11 cellular contexts compared by ENCODE assay signal in genomic region chr7:36942062-36942461, GRCh38.
DNase-seq lines count a peak whose midpoint lies in the region; ATAC-seq and TF ChIP-seq lines count a peak whose summit lies in the region.
"Had no signal": no experiment of that assay in that cellular context is flagged by ENCODE, and none has a peak within 500 bp of the region (broad histone marks: within the 10 kb centered on the region; RNA-seq: fewer than 3 reads in every experiment).

No MANE protein-coding gene starts in this region.

- H3K27ac ChIP-seq in BLaER1 = peak overlapping the region; percentile 10; the same call in 1 of the 2 replicates
- H3K27ac ChIP-seq in WERI-Rb-1 = no peak overlapping the region
- H3K27ac ChIP-seq in esophagus muscularis mucosa (replicated peaks in 1 of 4) = no peak overlapping the region
- H3K27ac ChIP-seq: HL-60 had no signal

- H3K36me3 Mint-ChIP-seq in brain = peaks cover 15% of the 10 kb centered on the region
- H3K36me3 Mint-ChIP-seq in naive B cell = peaks cover 22 to 32% of the 10 kb centered on the region in 2 donors

- H3K27ac Mint-ChIP-seq in brain = peak overlapping the region in 3 of 5 experiments; percentile 52 to 90 (median 87)
- peak overlapping the region in 4 of 6 donors; percentile 12 to 73 (median 40) for H3K27ac Mint-ChIP-seq in naive B cell
- H3K27ac Mint-ChIP-seq: CD4-positive, CD25-positive, alpha-beta regulatory T cell had no signal

- H4K20me1 ChIP-seq in BLaER1 = peaks cover 16% of the 10 kb centered on the region; the same call in 1 of the 2 replicates

- peaks cover 4% of the 10 kb centered on the region for H3K27me3 Mint-ChIP-seq in brain
- no peaks in the 10 kb centered on the region for H3K27me3 Mint-ChIP-seq in naive B cell
- H3K27me3 Mint-ChIP-seq: CD4-positive, CD25-positive, alpha-beta regulatory T cell had no signal

- H3K4me1 Mint-ChIP-seq in brain = peaks cover 49% of the 10 kb centered on the region
- H3K4me1 Mint-ChIP-seq in naive B cell = peaks cover 44 to 60% (median 49%) of the 10 kb centered on the region in 3 donors

- 78% methylated on average over 3 of the region's 3 CpGs for WGBS in esophagus muscularis mucosa

- no peak overlapping the region for H3K9ac ChIP-seq in BLaER1

- no peak for TF ChIP-seq CTCF in brain (conservative IDR thresholded peaks at IDR 0.05)
- TF ChIP-seq CTCF in WERI-Rb-1 (IDR thresholded peaks at IDR 0.05; ENCODE audit: low read depth, low read length) = no peak
- TF ChIP-seq CTCF in esophagus muscularis mucosa (IDR thresholded peaks at IDR 0.05) = no peak

- H3K9me3 Mint-ChIP-seq in brain (peaks cover 9 to 28% (median 22%) of the 10 kb centered on the region in 5 experiments), naive B cell (peaks cover 6 to 43% (median 34%) of the 10 kb centered on the region in 7 donors)

- H3K36me3 ChIP-seq in BLaER1 (peaks cover 28% of the 10 kb centered on the region), WERI-Rb-1 (no peaks in the 10 kb centered on the region), esophagus muscularis mucosa (peaks cover 0 to 6% (median 0%) of the 10 kb centered on the region in 4 donors)

- H3K9me3 ChIP-seq in BLaER1 (peaks cover 45% of the 10 kb centered on the region), WERI-Rb-1 (ENCODE audit: severe bottlenecking) (peaks cover 20% of the 10 kb centered on the region), esophagus muscularis mucosa (peaks cover 0 to 40% (median 33%) of the 10 kb centered on the region in 4 donors)

- H3K27me3 ChIP-seq in BLaER1 (no peaks in the 10 kb centered on the region), WERI-Rb-1 (ENCODE audit: insufficient read depth, low read depth, severe bottlenecking) (no peaks in the 10 kb centered on the region), esophagus muscularis mucosa (no peaks in the 10 kb centered on the region)

- H3K4me2 ChIP-seq in BLaER1 = peak overlapping the region; percentile 62

- DNase-seq in NAMALWA (ENCODE audit: low spot score) (peak; percentile 45), naive B cell (peak; percentile 6), WERI-Rb-1 (no peak), esophagus muscularis mucosa (ENCODE audit: extremely low spot score) (no peak), NCI-H2081 treated with DMSO at 0.1 percent for 48 hours (lab: John Stamatoyannopoulos, UW) (no peak)
- DNase-seq: CD4-positive, CD25-positive, alpha-beta regulatory T cell; DMS53 had no signal

- intact Hi-C loops in esophagus muscularis mucosa (cut with DNase I) = no loop called here

- ATAC-seq in naive B cell (ENCODE audit: low read depth in 2 of 2) = peak; percentile 54 to 56
- ATAC-seq: HCT116 had no signal

- TF ChIP-seq POLR2A in esophagus muscularis mucosa (IDR thresholded peaks at IDR 0.05; ENCODE audit: low read depth) = no peak

- TF ChIP-seq EP300 in esophagus muscularis mucosa (IDR thresholded peaks at IDR 0.05) = no peak

- H3K4me3 Mint-ChIP-seq in brain (peak overlapping the region in 1 of 5 experiments; percentile 5), naive B cell (peak overlapping the region; percentile 3 to 83 (median 69))

- H3K4me3 ChIP-seq in BLaER1 = no peak overlapping the region
- H3K4me3 ChIP-seq in WERI-Rb-1 (ENCODE audit: low read depth, low read length) = no peak overlapping the region
- no peak overlapping the region for H3K4me3 ChIP-seq in esophagus muscularis mucosa

- peaks cover 37% of the 10 kb centered on the region for H3K4me1 ChIP-seq in BLaER1
- H3K4me1 ChIP-seq in esophagus muscularis mucosa = peaks cover 9 to 40% (median 22%) of the 10 kb centered on the region in 4 donors

Comparison
In these comparisons a context has a peak if more than half of its experiments do, and no peak if none do; other contexts are left out.
1. DNase-seq: peak in NAMALWA (single experiment) and naive B cell (single experiment); none in WERI-Rb-1 (single experiment), esophagus muscularis mucosa (single experiment) and NCI-H2081 treated with DMSO at 0.1 percent for 48 hours (single experiment).